Comparison of ENCODE assay signal across 21 cellular contexts in genomic region chr4:163271555-163272127, GRCh38.
"Had no signal": no experiment of that assay in that cellular context is flagged by ENCODE, and none has a peak within 500 bp of the region (broad histone marks: within the 10 kb centered on the region; RNA-seq: fewer than 3 reads in every experiment).

No MANE protein-coding gene starts in this region.

- ATAC-seq: heart right ventricle; mucosa of descending colon; naive thymus-derived CD4-positive, alpha-beta T cell; natural killer cell treated with Interleukin-12 subunit alpha and Interleukin-12 subunit beta and Interleukin-15 and Interleukin-18, amount 100 ng/mL, for 72 hours; right lobe of liver; stimulated activated memory B cell treated with anti-CD40 and anti-IgM and Interleukin-4, amounts not matched to agents 10 μg/mL and 1 μg/mL and 100 μg/mL, for 72 hours; stimulated activated naive CD8-positive, alpha-beta T cell treated with anti-CD3 and anti-CD28 coated beads, Interleukin-15, amount 100 ng/mL, for 72 hours had no signal

- H3K4me2 ChIP-seq: hepatocyte, smooth muscle cell had no signal

- DNase-seq: heart right ventricle; islet precursor cell; midbrain; mucosa of descending colon; naive thymus-derived CD4-positive, alpha-beta T cell; ovary; right lobe of liver; stimulated activated CD4-positive, alpha-beta T cell treated with anti-CD3 and anti-CD28 coated beads, Interleukin-1b, Interleukin-23, amount 100 ng/mL, for 48 hours; stimulated activated CD4-positive, alpha-beta T cell treated with anti-CD3 and anti-CD28 coated beads, Interleukin-2, amount 100 ng/mL, for 48 hours; stimulated activated CD4-positive, alpha-beta T cell treated with anti-CD3 and anti-CD28 coated beads, Interleukin-4, amount 100 ng/mL, for 4 hours; stimulated activated CD8-positive, alpha-beta memory T cell treated with anti-CD3 and anti-CD28 coated beads, Interleukin-4, amount 100 ng/mL, for 48 hours; stimulated activated naive CD4-positive, alpha-beta T cell treated with Interleukin-2 at 50 U/mL for 16 hours; stimulated activated naive CD8-positive, alpha-beta T cell treated with anti-CD3 and anti-CD28 coated beads, Interleukin-15, amount 100 ng/mL, for 72 hours; substantia nigra; transverse colon; uterus had no signal

- H3K27ac ChIP-seq: heart right ventricle, hepatocyte, ovary, right atrium auricular region, right lobe of liver, transverse colon, uterus had no signal

- H3K27me3 ChIP-seq: heart right ventricle, hepatocyte, ovary, right atrium auricular region, right lobe of liver, transverse colon, uterus had no signal

- H2AFZ ChIP-seq: hepatocyte had no signal

- H3K79me2 ChIP-seq: hepatocyte had no signal

- H3K4me1 ChIP-seq: heart right ventricle, right atrium auricular region, right lobe of liver, transverse colon, uterus had no signal

- H3K9me3 ChIP-seq: heart right ventricle, mucosa of descending colon, ovary, right atrium auricular region, right lobe of liver, transverse colon, uterus had no signal

- H3K36me3 ChIP-seq: heart right ventricle, ovary, right atrium auricular region, right lobe of liver, transverse colon, uterus had no signal

- H3K4me3 ChIP-seq: heart right ventricle, hepatocyte, mucosa of descending colon, ovary, right atrium auricular region, right lobe of liver, smooth muscle cell, transverse colon, uterus had no signal
